ENCODE assay signal across 8 cellular contexts in genomic region chr5:88786217-88786560, GRCh38.
DNase-seq lines count a peak whose midpoint lies in the region; ATAC-seq and TF ChIP-seq lines count a peak whose summit lies in the region.

No MANE protein-coding gene starts in this region.

- H4K20me1 ChIP-seq in Karpas-422 (ENCODE audit: insufficient read depth, low read depth, low read length), result no peaks in the 10 kb centered on the region

- H3K36me3 ChIP-seq in right lobe of liver, result no peaks in the 10 kb centered on the region
- H3K36me3 ChIP-seq in thoracic aorta, result no peaks in the 10 kb centered on the region
- H3K36me3 ChIP-seq in Karpas-422 (ENCODE audit: insufficient read depth, low read length), result no peaks in the 10 kb centered on the region; the same call in 1 of the 2 replicates

- POLR2A ChIA-PET in MCF 10A (lab: Yijun Ruan, JAX), result interaction anchor here (0.6 kb wide), 1 partner anchor 1170 kb away, joined by 3 read pairs; no protein-coding TSS in a partner anchor

- CTCF ChIA-PET in MCF 10A (lab: Yijun Ruan, JAX), result no interaction called here

- no peaks in the 10 kb centered on the region for H3K36me3 Mint-ChIP-seq in HFFc6 (ENCODE audit: low read depth)
- no peaks in the 10 kb centered on the region for H3K36me3 Mint-ChIP-seq in MCF 10A (ENCODE audit: insufficient read depth, unreplicated experiment)

- H3K27ac ChIP-seq in right lobe of liver, result peak overlapping the region; percentile 7 to 24 (median 9)
- peak overlapping the region; percentile 84 to 94 for H3K27ac ChIP-seq in thoracic aorta
- no peak overlapping the region for H3K27ac ChIP-seq in Karpas-422 (ENCODE audit: low read length)

- BruUV-seq in MCF 10A (replicated peaks; lab: Mats Ljungman, UMichigan), result no TSS peak

- H3K4me1 ChIP-seq in right lobe of liver (no peaks in the 10 kb centered on the region), thoracic aorta (ENCODE audit: control insufficient read depth in 1 of 2, low read depth in 2 of 2) (peaks cover 29 to 56% of the 10 kb centered on the region in 2 donors), Karpas-422 (ENCODE audit: low read length) (no peaks in the 10 kb centered on the region; the same call in 1 of the 2 replicates)

- ATAC-seq in right lobe of liver (no peak), thoracic aorta (ENCODE audit: insufficient number of reproducible peaks, low FRiP score, low read depth) (no peak), HG03097 (IDR thresholded peaks at IDR 0.05; ENCODE audit: low FRiP score, unreplicated experiment) (no peak), HG03378 (IDR thresholded peaks at IDR 0.05; ENCODE audit: unreplicated experiment) (no peak), HG03460 (IDR thresholded peaks at IDR 0.05; ENCODE audit: unreplicated experiment) (no peak)

- H3K9me2 ChIP-seq in Karpas-422 (replicated peaks; ENCODE audit: insufficient read depth, low read length), result no peaks in the 10 kb centered on the region

- H3K27me3 Mint-ChIP-seq in HFFc6 (ENCODE audit: insufficient read depth), result no peaks in the 10 kb centered on the region; the same call in 1 of the 2 replicates
- H3K27me3 Mint-ChIP-seq in MCF 10A (ENCODE audit: insufficient read depth, unreplicated experiment), result peaks cover 12% of the 10 kb centered on the region

- H3K4me1 Mint-ChIP-seq in HFFc6 (ENCODE audit: low read depth) (peaks cover 45% of the 10 kb centered on the region), MCF 10A (ENCODE audit: insufficient read depth, unreplicated experiment) (peaks cover 8% of the 10 kb centered on the region)

- WGBS in right lobe of liver (ENCODE audit: insufficient coverage, low coverage, low lambda C conversion rate, missing lambda C conversion rate), result 21% methylated on average over 2 of the region's 2 CpGs

- H3K79me2 ChIP-seq in Karpas-422 (ENCODE audit: low read length), result peaks cover 84% of the 10 kb centered on the region

- H3K4me3 ChIP-seq in right lobe of liver (no peak overlapping the region), thoracic aorta (peak overlapping the region; percentile 64), Karpas-422 (ENCODE audit: low read length) (no peak overlapping the region)

- no peak overlapping the region for H3K4me2 ChIP-seq in Karpas-422 (ENCODE audit: low read depth, low read length, poor library complexity, severe bottlenecking)

- H3K4me3 Mint-ChIP-seq in HFFc6, result peak overlapping the region; percentile 88
- H3K4me3 Mint-ChIP-seq in MCF 10A (ENCODE audit: unreplicated experiment), result peak overlapping the region; percentile 12

- H3K9me3 ChIP-seq in right lobe of liver, result no peaks in the 10 kb centered on the region
- no peaks in the 10 kb centered on the region for H3K9me3 ChIP-seq in thoracic aorta
- no peaks in the 10 kb centered on the region for H3K9me3 ChIP-seq in Karpas-422 (ENCODE audit: low read length)

- intact Hi-C loops in MCF 10A (cut with micrococcal nuclease) (no loop called here), right lobe of liver (cut with DNase I) (no loop called here)

- DNase-seq in HFFc6 (peak; percentile 87), MCF 10A (ENCODE audit: unreplicated experiment) (no peak), right lobe of liver (no peak), thoracic aorta (ENCODE audit: low spot score) (no peak), Karpas-422 (no peak)

- no peak overlapping the region for H2AFZ ChIP-seq in Karpas-422 (ENCODE audit: low read length)

- H3K9ac ChIP-seq in Karpas-422 (ENCODE audit: low read length), result no peak overlapping the region

- TF ChIP-seq CTCF in HFFc6 (IDR thresholded peaks at IDR 0.05) (no peak), MCF 10A (IDR thresholded peaks at IDR 0.05; ENCODE audit: unreplicated experiment) (no peak), right lobe of liver (IDR thresholded peaks at IDR 0.05) (no peak), thoracic aorta (IDR thresholded peaks at IDR 0.05) (no peak)

- peak overlapping the region; percentile 100 for H3K27ac Mint-ChIP-seq in HFFc6
- H3K27ac Mint-ChIP-seq in MCF 10A (ENCODE audit: low read depth, unreplicated experiment), result no peak overlapping the region

- H3K27me3 ChIP-seq in right lobe of liver (no peaks in the 10 kb centered on the region), thoracic aorta (replicated peaks; ENCODE audit: insufficient read depth) (no peaks in the 10 kb centered on the region), Karpas-422 (ENCODE audit: low read length) (no peaks in the 10 kb centered on the region)

- H3K9me3 Mint-ChIP-seq in HFFc6 (no peaks in the 10 kb centered on the region), MCF 10A (ENCODE audit: unreplicated experiment) (no peaks in the 10 kb centered on the region)

- no peak for TF ChIP-seq POLR2A in right lobe of liver (IDR thresholded peaks at IDR 0.05)
